ENCODE assay signal across 1 cellular context in genomic region chr3:58008140-58009025, GRCh38.
TF ChIP-seq lines count a peak whose summit lies in the region.

FLNB (plus strand) TSS chr3:58008422; CDS start chr3:58008565, 143 bp downstream.

TF ChIP-seq in HEK293, 187 proteins besides CTCF, POLR2A, EP300 and RAD21 (continued from another document and continues in another):
- no peak for TF ChIP-seq PRDM2 (tag by site-specific recombination; IDR thresholded peaks at IDR 0.05; ENCODE audit: borderline replicate concordance)
- TF ChIP-seq PRDM4 (tag by site-specific recombination; IDR thresholded peaks at IDR 0.05): no peak
- no peak for TF ChIP-seq ZNF707 (tag by site-specific recombination; IDR thresholded peaks at IDR 0.05)
- TF ChIP-seq BCL11B (tag by site-specific recombination; IDR thresholded peaks at IDR 0.05; ENCODE audit: low read depth): no peak
- no peak for TF ChIP-seq ZNF324 (tag by site-specific recombination; IDR thresholded peaks at IDR 0.05)
- no peak for TF ChIP-seq MYNN (tag by site-specific recombination; IDR thresholded peaks at IDR 0.05; ENCODE audit: borderline replicate concordance)
- peak; percentile 43 for TF ChIP-seq ZNF341 (tag by site-specific recombination; IDR thresholded peaks at IDR 0.05; ENCODE audit: low read depth)
- TF ChIP-seq ZSCAN30 (tag by site-specific recombination; IDR thresholded peaks at IDR 0.05): no peak
- TF ChIP-seq ZFP37 (tag by site-specific recombination; IDR thresholded peaks at IDR 0.05): peak; percentile 87; the same call in 1 of the 2 replicates
- no peak for TF ChIP-seq OSR2 (tag by site-specific recombination; IDR thresholded peaks at IDR 0.05)
- TF ChIP-seq REST (tag by site-specific recombination; IDR thresholded peaks at IDR 0.05): no peak
- no peak for TF ChIP-seq ZNF585B (tag by site-specific recombination; IDR thresholded peaks at IDR 0.05)
- TF ChIP-seq ZNF350 (tag by site-specific recombination; IDR thresholded peaks at IDR 0.05): no peak
- no peak for TF ChIP-seq ZNF677 (tag by site-specific recombination; IDR thresholded peaks at IDR 0.05)
- TF ChIP-seq ZNF184 (tag by site-specific recombination; IDR thresholded peaks at IDR 0.05): no peak
- peak; percentile 80; the same call in 1 of the 2 replicates for TF ChIP-seq ZSCAN16 (tag by site-specific recombination; IDR thresholded peaks at IDR 0.05)
- TF ChIP-seq HOXC10 (CRISPR knock-in tag; IDR thresholded peaks at IDR 0.05): no peak
- TF ChIP-seq ZNF621 (tag by site-specific recombination; IDR thresholded peaks at IDR 0.05): no peak
- no peak for TF ChIP-seq ZNF148 (tag by site-specific recombination; IDR thresholded peaks at IDR 0.05; ENCODE audit: borderline replicate concordance)
- no peak for TF ChIP-seq ZNF112 (tag by site-specific recombination; IDR thresholded peaks at IDR 0.05)
- no peak for TF ChIP-seq ZFP3 (tag by site-specific recombination; IDR thresholded peaks at IDR 0.05; ENCODE audit: low read depth)
- no peak for TF ChIP-seq OVOL3 (tag by site-specific recombination; IDR thresholded peaks at IDR 0.05)
- TF ChIP-seq KLF8 (tag by site-specific recombination; IDR thresholded peaks at IDR 0.05): 0 out of 2 replicates have a peak, but pooled peaks have one; percentile 40
- no peak for TF ChIP-seq ZSCAN18 (tag by site-specific recombination; IDR thresholded peaks at IDR 0.05)
- TF ChIP-seq ZNF19 (tag by site-specific recombination; IDR thresholded peaks at IDR 0.05; ENCODE audit: low read depth): no peak
- TF ChIP-seq ZNF521 (tag by site-specific recombination; IDR thresholded peaks at IDR 0.05): no peak
- no peak for TF ChIP-seq ZNF302 (tag by site-specific recombination; IDR thresholded peaks at IDR 0.05; ENCODE audit: low read depth)
- peak; percentile 59; the same call in 1 of the 2 replicates for TF ChIP-seq ZNF2 (tag by site-specific recombination; IDR thresholded peaks at IDR 0.05)
- no peak for TF ChIP-seq TCF7L2 (IDR thresholded peaks at IDR 0.05; ENCODE audit: borderline replicate concordance, low read depth, low read length)
- TF ChIP-seq ZNF544 (tag by site-specific recombination; IDR thresholded peaks at IDR 0.05): no peak
- TF ChIP-seq ZNF114 (tag by site-specific recombination; IDR thresholded peaks at IDR 0.05): no peak
- TF ChIP-seq KLF1 (tag by site-specific recombination; IDR thresholded peaks at IDR 0.05): no peak
- TF ChIP-seq ZNF580 (tag by site-specific recombination; IDR thresholded peaks at IDR 0.05): 0 out of 2 replicates have a peak, but pooled peaks have one; percentile 56
- TF ChIP-seq ZBTB7A (tag by site-specific recombination; IDR thresholded peaks at IDR 0.05; ENCODE audit: low read depth): no peak; the same call in 1 of the 2 replicates
- TF ChIP-seq ZNF785 (tag by site-specific recombination; IDR thresholded peaks at IDR 0.05): no peak
- peak; percentile 15; the same call in 1 of the 2 replicates for TF ChIP-seq ZNF660 (tag by site-specific recombination; IDR thresholded peaks at IDR 0.05)
- TF ChIP-seq ZNF24 (tag by site-specific recombination; IDR thresholded peaks at IDR 0.05): 0 out of 2 replicates have a peak, but pooled peaks have one; percentile 25
- TF ChIP-seq ZBTB49 (tag by site-specific recombination; IDR thresholded peaks at IDR 0.05; ENCODE audit: low read depth): no peak
- no peak for TF ChIP-seq AEBP2 (tag by site-specific recombination; IDR thresholded peaks at IDR 0.05; ENCODE audit: borderline replicate concordance)
- no peak for TF ChIP-seq ZNF121 (tag by site-specific recombination; IDR thresholded peaks at IDR 0.05)
